Comparison of ENCODE assay signal across 8 cellular contexts in genomic region chr18:11654736-11655604, GRCh38. TPM values are rescaled to one million over a fixed set of nuclear protein-coding genes. Genes with fewer than 3 reads are reported as not detected.
A peak's percentile ranks its signal among the peaks of the same experiment; 100 is the strongest.
DNase-seq lines count a peak whose midpoint lies in the region; ATAC-seq and TF ChIP-seq lines count a peak whose summit lies in the region.

No MANE protein-coding gene starts in this region.

- peak; percentile 84 for DNase-seq in GM03348 (ENCODE audit: low spot score)
- DNase-seq in activated CD4-positive, alpha-beta T cell treated with anti-CD3 and anti-CD28 coated beads, Interleukin-2, amount 10 ng/mL, durations not matched to agents 7 days and 5 days = peak; percentile 54
- peak; percentile 69 for DNase-seq in epidermal melanocyte (ENCODE audit: insufficient read length, low spot score)
- peak; percentile 25 for DNase-seq in midbrain (lab: John Stamatoyannopoulos, UW)
- DNase-seq in stimulated activated naive CD4-positive, alpha-beta T cell treated with Interleukin-2 at 50 U/mL for 16 hours (lab: John Stamatoyannopoulos, UW) = peak; percentile 10

- no peak overlapping the region for H3K4me3 Mint-ChIP-seq in activated CD4-positive, alpha-beta T cell treated with anti-CD3 and anti-CD28 coated beads, Interleukin-2, amount 10 ng/mL, durations not matched to agents 7 days and 5 days

- CTCF ChIA-PET in activated CD4-positive, alpha-beta T cell treated with anti-CD3 and anti-CD28 coated beads, Interleukin-2, amount 10 ng/mL, durations not matched to agents 7 days and 5 days (lab: Charles Lee) = interaction anchor here (0.6 to 1.2 kb wide), 2 partner anchors 16 to 804 kb away, joined by 3 to 5 read pairs; no protein-coding TSS in a partner anchor

- POLR2A ChIA-PET in activated CD4-positive, alpha-beta T cell treated with anti-CD3 and anti-CD28 coated beads, Interleukin-2, amount 10 ng/mL, durations not matched to agents 7 days and 5 days (lab: Charles Lee) = interaction anchor here (0.6 kb wide), 1 partner anchor 425 kb away, joined by 3 read pairs; no protein-coding TSS in a partner anchor

- peak; percentile 95 for TF ChIP-seq CTCF in LNCAP (IDR thresholded peaks at IDR 0.05)

- H3K27ac Mint-ChIP-seq in activated CD4-positive, alpha-beta T cell treated with anti-CD3 and anti-CD28 coated beads, Interleukin-2, amount 10 ng/mL, durations not matched to agents 7 days and 5 days = no peak overlapping the region

- peaks cover 38% of the 10 kb centered on the region for H3K27me3 Mint-ChIP-seq in activated CD4-positive, alpha-beta T cell treated with anti-CD3 and anti-CD28 coated beads, Interleukin-2, amount 10 ng/mL, durations not matched to agents 7 days and 5 days

- ATAC-seq in GM19455 (IDR thresholded peaks at IDR 0.05; ENCODE audit: unreplicated experiment) = no peak
- ATAC-seq in HG03342 (IDR thresholded peaks at IDR 0.05; ENCODE audit: unreplicated experiment) = no peak

- no peaks in the 10 kb centered on the region for H3K36me3 Mint-ChIP-seq in activated CD4-positive, alpha-beta T cell treated with anti-CD3 and anti-CD28 coated beads, Interleukin-2, amount 10 ng/mL, durations not matched to agents 7 days and 5 days (ENCODE audit: low read depth)

- no peaks in the 10 kb centered on the region for H3K9me3 Mint-ChIP-seq in activated CD4-positive, alpha-beta T cell treated with anti-CD3 and anti-CD28 coated beads, Interleukin-2, amount 10 ng/mL, durations not matched to agents 7 days and 5 days

- H3K4me1 Mint-ChIP-seq in activated CD4-positive, alpha-beta T cell treated with anti-CD3 and anti-CD28 coated beads, Interleukin-2, amount 10 ng/mL, durations not matched to agents 7 days and 5 days = peaks cover 4% of the 10 kb centered on the region

RNA-seq across cellular contexts. Expression of gene GNAL, which starts 34.1 kb away (rescaled TPM):
- under 1 TPM; 0.04 to 0.27 TPM for total RNA-seq in activated CD4-positive, alpha-beta T cell treated with anti-CD3 and anti-CD28 coated beads, Interleukin-2, amount 10 ng/mL, durations not matched to agents 7 days and 5 days

RNA-seq across cellular contexts. Expression of gene SLC35G4, which starts 45.6 kb away (rescaled TPM):
- not detected for total RNA-seq in activated CD4-positive, alpha-beta T cell treated with anti-CD3 and anti-CD28 coated beads, Interleukin-2, amount 10 ng/mL, durations not matched to agents 7 days and 5 days

Comparison
In these comparisons a context has a peak if more than half of its experiments do, and no peak if none do; other contexts are left out.
1. DNase-seq: peak in every context shown above with its lines; median percentile 84 in GM03348; 69 in epidermal melanocyte; 54 in activated CD4-positive, alpha-beta T cell treated with anti-CD3 and anti-CD28 coated beads, Interleukin-2, amount 10 ng/mL, durations not matched to agents 7 days and 5 days; 25 in midbrain; 10 in stimulated activated naive CD4-positive, alpha-beta T cell treated with Interleukin-2 at 50 U/mL for 16 hours.